Comparison of ENCODE assay signal across 8 cellular contexts in the genomic region with DNA sequence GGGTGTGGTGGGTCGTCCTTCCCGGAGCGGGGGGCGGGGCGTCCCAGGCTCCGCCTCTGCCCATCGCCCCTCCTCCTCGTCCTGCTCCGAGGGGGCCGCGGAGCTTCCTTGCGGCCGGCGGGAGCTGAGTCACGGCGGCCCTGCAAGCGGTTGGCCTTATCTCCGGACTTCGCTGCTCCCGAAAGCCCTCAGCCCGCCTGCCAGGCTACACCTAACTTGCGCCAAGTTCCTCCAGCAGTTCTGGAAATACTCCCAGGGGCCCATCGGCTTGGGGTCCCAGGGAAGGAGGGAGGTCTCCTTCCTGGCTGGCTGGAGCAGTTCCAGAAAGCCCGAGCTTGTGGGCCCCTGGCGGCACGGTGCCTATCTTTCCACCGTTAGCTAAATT. TPM values are rescaled to one million over a fixed set of nuclear protein-coding genes. Genes with fewer than 3 reads are reported as not detected.
DNase-seq lines count a peak whose midpoint lies in the region; ATAC-seq and TF ChIP-seq lines count a peak whose summit lies in the region.

No MANE protein-coding gene starts in this region.

- H3K4me2 ChIP-seq in PC-9 = peak overlapping the region; percentile 94

- H3K9me3 ChIP-seq in CD4-positive, alpha-beta T cell (ENCODE audit: control insufficient read depth, low read length) = no peaks in the 10 kb centered on the region
- H3K9me3 ChIP-seq in PC-9 (ENCODE audit: insufficient read depth, low read depth) = no peaks in the 10 kb centered on the region

- POLR2A ChIA-PET in CD4-positive, alpha-beta T cell (lab: Charles Lee) = interaction anchor here (1.0 to 3.0 kb wide), 8 partner anchors 29 to 318 kb away, joined by 3 to 66 read pairs (median 4); a partner anchor contains a TSS
- POLR2A ChIA-PET in PC-9 (lab: Charles Lee; ENCODE audit: unreplicated experiment) = interaction anchor here (0.5 to 1.3 kb wide), 3 partner anchors 37 to 292 kb away, joined by 3 to 14 read pairs (median 9); a partner anchor contains a TSS
- POLR2A ChIA-PET in naive thymus-derived CD8-positive, alpha-beta T cell (lab: Charles Lee) = interaction anchor here (1.0 to 8.2 kb wide), 8 partner anchors 10 to 98 kb away, joined by 3 to 133 read pairs (median 4); a partner anchor contains a TSS

- no peaks in the 10 kb centered on the region for H3K27me3 ChIP-seq in CD4-positive, alpha-beta T cell (ENCODE audit: control insufficient read depth, insufficient read depth, low read length)
- H3K27me3 ChIP-seq in PC-9 (ENCODE audit: insufficient read depth, low read depth) = no peaks in the 10 kb centered on the region

- peak in 7 of 10 experiments; percentile 13 to 52 (median 33) for DNase-seq in CD4-positive, alpha-beta T cell
- DNase-seq in PC-9 (peak; percentile 77 to 90), fibroblast of pulmonary artery (ENCODE audit: low read depth) (peak; percentile 98), substantia nigra (lab: John Stamatoyannopoulos, UW) (peak in 46 of 49 donors; percentile 14 to 86 (median 59))
- DNase-seq in activated T-helper 9 cell treated with anti-CD3 and anti-CD28 coated beads, Interleukin-2, amount 50 U/mL, for 16 hours (ENCODE audit: low read depth) = peak; percentile 37
- DNase-seq in naive thymus-derived CD8-positive, alpha-beta T cell = peak in 8 of 10 donors; percentile 10 to 49 (median 36)

- H4K20me1 ChIP-seq in PC-9 (ENCODE audit: insufficient read depth) = no peaks in the 10 kb centered on the region

- peak overlapping the region; percentile 84; the same call in 1 of the 2 replicates for H2AFZ ChIP-seq in PC-9

- intact Hi-C loops in CD4-positive, alpha-beta T cell (cut with DNase I, micrococcal nuclease) = loop anchor here (2.0 kb wide), 2 partner anchors 59 to 61 kb away; a partner anchor contains a TSS
- intact Hi-C loops in PC-9 (cut with micrococcal nuclease; ENCODE audit: unreplicated experiment) = loop anchor here (1.0 kb wide), 4 partner anchors 27 to 59 kb away; a partner anchor contains a TSS

- H3F3A ChIP-seq in PC-9 (ENCODE audit: insufficient read depth, low read depth) = peaks cover 24% of the 10 kb centered on the region; the same call in 1 of the 2 replicates

- ATAC-seq in CD4-positive, alpha-beta T cell (ENCODE audit: poor library complexity) = peak; percentile 59
- ATAC-seq in GM19328 (IDR thresholded peaks at IDR 0.05; ENCODE audit: unreplicated experiment) (peak; percentile 66), HG03520 (IDR thresholded peaks at IDR 0.05; ENCODE audit: unreplicated experiment) (peak; percentile 79)
- ATAC-seq in naive thymus-derived CD8-positive, alpha-beta T cell = peak; percentile 59 to 70

- H3K36me3 ChIP-seq in PC-9 (ENCODE audit: low read depth) = no peaks in the 10 kb centered on the region

- no peak overlapping the region for H3K27ac ChIP-seq in CD4-positive, alpha-beta T cell (ENCODE audit: low read depth, low read length)
- peak overlapping the region; percentile 85 for H3K27ac ChIP-seq in PC-9
- peak overlapping the region; percentile 95 for H3K27ac ChIP-seq in substantia nigra (ENCODE audit: low read depth, low read length, poor library complexity, severe bottlenecking)

- H3K79me2 ChIP-seq in PC-9 (ENCODE audit: low read depth) = no peaks in the 10 kb centered on the region

- H3K4me1 ChIP-seq in PC-9 (replicated peaks; ENCODE audit: insufficient read depth) = peaks cover 25% of the 10 kb centered on the region

- H3K9me2 ChIP-seq in PC-9 (ENCODE audit: insufficient read depth) = no peaks in the 10 kb centered on the region

- H3K4me3 Mint-ChIP-seq in CD4-positive, alpha-beta T cell = peak overlapping the region; percentile 85
- H3K4me3 Mint-ChIP-seq in naive thymus-derived CD8-positive, alpha-beta T cell = peak overlapping the region; percentile 78 to 89 (median 86)

- no peak for TF ChIP-seq CTCF in CD4-positive, alpha-beta T cell (IDR thresholded peaks at IDR 0.05)
- TF ChIP-seq CTCF in PC-9 (conservative IDR thresholded peaks at IDR 0.05) (no peak), fibroblast of pulmonary artery (IDR thresholded peaks at IDR 0.05; ENCODE audit: low read length, missing control alignments) (no peak)

- H3K4me1 Mint-ChIP-seq in CD4-positive, alpha-beta T cell (ENCODE audit: low read depth) = peaks cover 18% of the 10 kb centered on the region
- H3K4me1 Mint-ChIP-seq in naive thymus-derived CD8-positive, alpha-beta T cell = peaks cover 7 to 33% (median 23%) of the 10 kb centered on the region in 4 donors

- H3K9me3 Mint-ChIP-seq in CD4-positive, alpha-beta T cell = no peaks in the 10 kb centered on the region
- no peaks in the 10 kb centered on the region for H3K9me3 Mint-ChIP-seq in naive thymus-derived CD8-positive, alpha-beta T cell

- no TSS peak for BruUV-seq in PC-9 (replicated peaks; lab: Mats Ljungman, UMichigan)

- H3K4me3 ChIP-seq in PC-9 (peak overlapping the region; percentile 58), fibroblast of pulmonary artery (replicated peaks; ENCODE audit: low read depth, low read length) (peak overlapping the region; percentile 41)

- H3K27ac Mint-ChIP-seq in CD4-positive, alpha-beta T cell = peak overlapping the region; percentile 54
- H3K27ac Mint-ChIP-seq in naive thymus-derived CD8-positive, alpha-beta T cell = peak overlapping the region; percentile 81 to 92 (median 87)

- CTCF ChIA-PET in CD4-positive, alpha-beta T cell (lab: Charles Lee) = no interaction called here
- CTCF ChIA-PET in PC-9 (lab: Charles Lee) = interaction anchor here (1.0 to 2.0 kb wide), 4 partner anchors 43 to 59 kb away, joined by 4 to 6 read pairs (median 5); no protein-coding TSS in a partner anchor

- no peaks in the 10 kb centered on the region for H3K36me3 Mint-ChIP-seq in CD4-positive, alpha-beta T cell (ENCODE audit: low read depth)
- no peaks in the 10 kb centered on the region for H3K36me3 Mint-ChIP-seq in naive thymus-derived CD8-positive, alpha-beta T cell

- no peaks in the 10 kb centered on the region for H3K27me3 Mint-ChIP-seq in CD4-positive, alpha-beta T cell
- H3K27me3 Mint-ChIP-seq in naive thymus-derived CD8-positive, alpha-beta T cell = no peaks in the 10 kb centered on the region

RNA-seq across cellular contexts. Expression of a gene that starts 54.2 kb away (rescaled TPM):
- total RNA-seq in CD4-positive, alpha-beta T cell = 10 to 100 TPM; 12.8 to 15.5 TPM
- 35.3 and 36.1 TPM in 2 replicates for total RNA-seq in PC-9 (2021)
- 10 to 100 TPM; 18.3 to 19.8 TPM for total RNA-seq in naive thymus-derived CD8-positive, alpha-beta T cell
- polyA plus RNA-seq in naive thymus-derived CD8-positive, alpha-beta T cell = 10 to 100 TPM; 28.0 to 34.2 (median 33.6) TPM

RNA-seq across cellular contexts. Expression of a gene that starts 59.6 kb away (rescaled TPM):
- 100 to 1,000 TPM; 120 to 124 TPM for total RNA-seq in CD4-positive, alpha-beta T cell
- 82.1 and 83.5 TPM in 2 replicates for total RNA-seq in PC-9 (2021)
- total RNA-seq in naive thymus-derived CD8-positive, alpha-beta T cell = 100 to 1,000 TPM; 262 TPM
- 10 to 100 TPM; 24.3 to 38.9 (median 24.9) TPM for polyA plus RNA-seq in naive thymus-derived CD8-positive, alpha-beta T cell

Comparison
In these comparisons a context has a peak if more than half of its experiments do, and no peak if none do; other contexts are left out.
1. DNase-seq: peak in every context shown above with its lines; median percentile 98 in fibroblast of pulmonary artery; 84 in PC-9; 59 in substantia nigra; 37 in activated T-helper 9 cell treated with anti-CD3 and anti-CD28 coated beads, Interleukin-2, amount 50 U/mL, for 16 hours; 36 in naive thymus-derived CD8-positive, alpha-beta T cell; 33 in CD4-positive, alpha-beta T cell.